In genomic region chr2:39948016-39948719, GRCh38 we compare ENCODE assay signal across 1 cellular context.
TF ChIP-seq lines count a peak whose summit lies in the region.

No MANE protein-coding gene starts in this region.

TF ChIP-seq in SK-N-SH, 30 proteins besides CTCF, POLR2A, EP300 and RAD21 (continued from another document):
- peak; percentile 70 for TF ChIP-seq TCF12 (IDR thresholded peaks at IDR 0.05)
- TF ChIP-seq FOXM1 (IDR thresholded peaks at IDR 0.05; ENCODE audit: low read depth) = no peak
